8 cellular contexts compared by ENCODE assay signal in the genomic region with DNA sequence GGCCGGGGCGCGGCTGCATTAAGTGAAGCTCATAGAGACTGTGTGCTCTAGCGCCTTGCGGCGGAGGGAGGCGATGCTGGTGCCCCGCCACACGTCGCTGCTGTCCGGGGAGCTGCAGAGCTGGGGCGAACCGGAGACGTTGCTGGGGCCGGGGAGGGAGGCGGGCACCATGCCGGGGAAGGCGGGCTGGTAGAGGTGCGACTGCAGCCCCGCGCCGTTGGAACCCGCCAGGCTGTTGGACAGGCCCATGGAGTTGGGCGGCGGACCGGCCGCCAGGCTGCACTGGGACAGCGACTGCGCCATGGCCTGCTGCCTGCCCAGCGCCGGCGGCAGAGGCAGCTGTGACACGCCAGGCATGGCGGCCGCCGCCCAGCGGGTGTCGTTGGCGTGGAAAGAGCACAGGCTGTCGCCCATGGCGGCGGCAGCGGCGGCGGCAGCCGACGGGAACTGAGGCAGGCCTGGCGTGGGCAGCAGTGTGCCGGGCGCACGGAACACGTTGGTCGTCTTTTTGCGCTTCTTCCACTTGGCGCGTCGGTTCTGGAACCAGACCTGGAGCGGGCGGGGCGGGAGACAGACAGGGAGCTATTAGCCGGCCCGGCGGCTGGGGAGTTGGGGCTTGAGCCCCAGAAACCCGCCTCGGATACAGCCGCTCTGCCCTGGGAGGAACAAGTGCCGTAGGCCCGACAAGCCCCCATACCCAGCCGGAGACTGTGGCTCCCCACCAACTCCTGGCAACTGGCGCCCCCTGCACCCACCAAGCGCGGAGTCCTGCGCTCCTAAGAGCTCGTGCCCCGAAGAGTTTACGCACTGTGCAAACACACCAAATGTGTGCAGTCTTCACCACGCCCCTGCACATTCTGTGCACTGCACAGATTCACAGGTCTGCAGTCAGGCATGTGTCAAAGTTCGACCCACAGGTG. TPM values are rescaled to one million over a fixed set of nuclear protein-coding genes. Genes with fewer than 3 reads are reported as not detected.
DNase-seq lines count a peak whose midpoint lies in the region; ATAC-seq, FAIRE-seq and TF ChIP-seq lines count a peak whose summit lies in the region.

No MANE protein-coding gene starts in this region.

- H3K27me3 Mint-ChIP-seq in T-cell (peaks cover 55 to 74% of the 10 kb centered on the region in 2 donors), nephron (ENCODE audit: low read depth) (peaks cover 98% of the 10 kb centered on the region)

- no peak for FAIRE-seq in endothelial cell of umbilical vein (lab: Jason Lieb, UNC)

- peak; percentile 60 to 77 (median 65) for ATAC-seq in T-cell (replicated peaks in 1 of 4)

- H3K9me1 ChIP-seq in endothelial cell of umbilical vein (replicated peaks; ENCODE audit: control insufficient read depth, extremely low read depth, insufficient read depth, low read length), result no peaks in the 10 kb centered on the region

- CTCF ChIA-PET in A673 (lab: Charles Lee), result no interaction called here
- CTCF ChIA-PET in HEK293T (lab: Yijun Ruan, JAX), result interaction anchor here (0.6 to 1.9 kb wide), 6 partner anchors 9 to 369 kb away, joined by 3 to 7 read pairs (median 4); no protein-coding TSS in a partner anchor
- CTCF ChIA-PET in T-cell (lab: Charles Lee), result no interaction called here
- CTCF ChIA-PET in endothelial cell of umbilical vein (lab: Charles Lee), result interaction anchor here (1.0 to 1.4 kb wide), 2 partner anchors 13 to 40 kb away, joined by 3 read pairs; no protein-coding TSS in a partner anchor

- H3K27ac Mint-ChIP-seq in T-cell, result no peak overlapping the region
- H3K27ac Mint-ChIP-seq in nephron, result no peak overlapping the region

- BruUV-seq in A673 (replicated peaks; lab: Mats Ljungman, UMichigan), result no TSS peak
- BruUV-seq in endothelial cell of umbilical vein (replicated peaks; lab: Mats Ljungman, UMichigan), result no TSS peak

- H3K27me3 ChIP-seq in A673 (replicated peaks; ENCODE audit: insufficient read depth, low read depth, low read length, poor library complexity) (peaks cover 99% of the 10 kb centered on the region), endothelial cell of umbilical vein (ENCODE audit: control insufficient read depth in 2 of 2, insufficient read depth in 2 of 2, low read length in 2 of 2) (peaks cover 61 to 100% of the 10 kb centered on the region in 2 experiments)

- H3K36me3 Mint-ChIP-seq in T-cell (peaks cover 7% of the 10 kb centered on the region), nephron (ENCODE audit: low read depth) (no peaks in the 10 kb centered on the region)

- TF ChIP-seq CTCF in A673 (conservative IDR thresholded peaks at IDR 0.05; ENCODE audit: low read depth, low read length) (peak; percentile 38; the same call in 1 of the 2 replicates), GM12873 (IDR thresholded peaks at IDR 0.05; ENCODE audit: insufficient read depth, low read depth, low read length, missing control alignments) (peak; percentile 42), endothelial cell of umbilical vein (IDR thresholded peaks at IDR 0.05; ENCODE audit: extremely low read depth in 1 of 2, insufficient read depth in 1 of 2, low read depth in 1 of 2, low read length in 2 of 2) (peak in 1 of 2 donors; percentile 6), nephron (IDR thresholded peaks at IDR 0.05; ENCODE audit: unreplicated experiment in 3 of 3) (peak; percentile 11 to 30 (median 24))

- peak overlapping the region; percentile 37 to 86 (median 71) for H3K4me3 Mint-ChIP-seq in T-cell
- peak overlapping the region; percentile 75 to 80 (median 77) for H3K4me3 Mint-ChIP-seq in nephron

- no peak overlapping the region for H3K27ac ChIP-seq in A673 (ENCODE audit: low read depth, low read length, poor library complexity, severe bottlenecking)
- H3K27ac ChIP-seq in endothelial cell of umbilical vein (ENCODE audit: insufficient read depth, low read depth, low read length), result no peak overlapping the region

- intact Hi-C loops in A673 (cut with micrococcal nuclease; ENCODE audit: unreplicated experiment), result loop anchor here (10.0 kb wide), 1 partner anchor 324 kb away; no protein-coding TSS in a partner anchor
- intact Hi-C loops in endothelial cell of umbilical vein (cut with micrococcal nuclease), result loop anchor here (2.0 to 10.0 kb wide), 3 partner anchors 14 to 766 kb away; no protein-coding TSS in a partner anchor

- H3K4me2 ChIP-seq in endothelial cell of umbilical vein (ENCODE audit: insufficient read depth, low read length), result peak overlapping the region; percentile 40

- DNase-seq in A673 (ENCODE audit: low spot score) (peak; percentile 69), HEK293T (ENCODE audit: extremely low spot score) (peak; percentile 77), M059J (ENCODE audit: low read depth) (peak; percentile 61), T-cell (peak in 12 of 34 experiments; percentile 11 to 39 (median 22)), endothelial cell of umbilical vein (ENCODE audit: low read depth, low spot score) (no peak), activated gamma-delta T cell (lab: John Stamatoyannopoulos, UW) (no peak)

- dilution Hi-C loops in endothelial cell of umbilical vein (cut with MboI; ENCODE audit: extremely low pct_ligation_motif_present, low sequenced_read_pairs), result no loop called here

- H3K9me3 ChIP-seq in A673 (ENCODE audit: low read depth, low read length, poor library complexity, severe bottlenecking) (no peaks in the 10 kb centered on the region), endothelial cell of umbilical vein (replicated peaks; ENCODE audit: control insufficient read depth, insufficient read depth, low read length) (no peaks in the 10 kb centered on the region)

- no peak for TF ChIP-seq POLR2A in endothelial cell of umbilical vein (IDR thresholded peaks at IDR 0.05; ENCODE audit: low read depth, low read length)

- no peak overlapping the region for H3K9ac ChIP-seq in endothelial cell of umbilical vein (replicated peaks; ENCODE audit: extremely low read depth, insufficient read depth, low read length)

- peaks cover 3% of the 10 kb centered on the region for H3K4me1 ChIP-seq in A673 (ENCODE audit: insufficient read depth, low read length, poor library complexity, severe bottlenecking)
- peaks cover 5% of the 10 kb centered on the region for H3K4me1 ChIP-seq in endothelial cell of umbilical vein (ENCODE audit: control insufficient read depth, extremely low read depth, insufficient read depth, low read length)

- no peaks in the 10 kb centered on the region for H3K79me2 ChIP-seq in endothelial cell of umbilical vein (ENCODE audit: control insufficient read depth, insufficient read depth, low read length)

- H3K9me3 Mint-ChIP-seq in T-cell (peaks cover 1 to 19% (median 4%) of the 10 kb centered on the region in 3 donors), nephron (peaks cover 2% of the 10 kb centered on the region)

- POLR2A ChIA-PET in A673 (lab: Charles Lee; ENCODE audit: low non-redundant PET) (no interaction called here), HEK293T (lab: Yijun Ruan, JAX) (interaction anchor here (0.5 to 2.4 kb wide), 14 partner anchors 8 to 386 kb away, joined by 3 to 15 read pairs (median 4); partner anchors contain the start of gene WDR41), T-cell (lab: Charles Lee) (no interaction called here), endothelial cell of umbilical vein (lab: Charles Lee) (no interaction called here)

- H3K36me3 ChIP-seq in A673 (ENCODE audit: insufficient read depth, low read length, poor library complexity, severe bottlenecking) (no peaks in the 10 kb centered on the region), endothelial cell of umbilical vein (ENCODE audit: control insufficient read depth in 2 of 2, extremely low read depth in 1 of 2, insufficient read depth in 2 of 2, low read length in 2 of 2) (no peaks in the 10 kb centered on the region)

- H3K4me1 Mint-ChIP-seq in T-cell (peaks cover 24 to 30% (median 29%) of the 10 kb centered on the region in 3 donors), nephron (peaks cover 18% of the 10 kb centered on the region)

- no peaks in the 10 kb centered on the region for H4K20me1 ChIP-seq in endothelial cell of umbilical vein (replicated peaks; ENCODE audit: control insufficient read depth, extremely low read depth, insufficient read depth, low read length)

- H2AFZ ChIP-seq in endothelial cell of umbilical vein (ENCODE audit: low read depth, low read length), result peak overlapping the region; percentile 46

- H3K4me3 ChIP-seq in A673 (ENCODE audit: low read depth, low read length, poor library complexity, severe bottlenecking) (peak overlapping the region; percentile 47), endothelial cell of umbilical vein (replicated peaks in 1 of 3; ENCODE audit: insufficient read depth in 1 of 3, low read depth in 1 of 3, low read length in 3 of 3) (peak overlapping the region in 1 of 3 experiments; percentile 14)

TF ChIP-seq in HEK293T, 16 proteins besides CTCF, POLR2A, EP300 and RAD21:
- peak; percentile 36; the same call in 1 of the 2 replicates for TF ChIP-seq L3MBTL2 (conservative IDR thresholded peaks at IDR 0.05)
- no peak for TF ChIP-seq ZNF384 (IDR thresholded peaks at IDR 0.05)
- no peak for TF ChIP-seq SUZ12 (IDR thresholded peaks at IDR 0.05)

TF ChIP-seq in endothelial cell of umbilical vein, 7 proteins besides CTCF, POLR2A, EP300 and RAD21:
- no peak for TF ChIP-seq GATA2 (IDR thresholded peaks at IDR 0.05; ENCODE audit: insufficient read depth, insufficient read length, low read depth, low read length)
- peak; percentile 88 for TF ChIP-seq EZH2 (IDR thresholded peaks at IDR 0.05; ENCODE audit: borderline replicate concordance, low read depth, low read length, severe bottlenecking)

RNA-seq across cellular contexts. Expression of gene OTP, which starts 8.0 kb away (rescaled TPM):
- total RNA-seq in A673 (2021), result not detected in 2 replicates
- total RNA-seq in M059J (2014; rRNA removed; shearing (Covaris generic)), result not detected in 2 replicates
- not detected for total RNA-seq in T-cell
- total RNA-seq in endothelial cell of umbilical vein, result not detected in 2 replicates
- polyA plus RNA-seq in endothelial cell of umbilical vein, result not detected in 2 replicates
- not detected in 2 replicates for polyA plus RNA-seq in endothelial cell of umbilical vein (2011; cell fraction: cytosol; rRNA removed)
- not detected in 2 replicates for polyA plus RNA-seq in endothelial cell of umbilical vein (2011; cell fraction: nucleus; rRNA removed)
- not detected in 2 replicates for polyA plus RNA-seq in endothelial cell of umbilical vein (2012)
- not detected in 2 replicates for polyA minus RNA-seq in endothelial cell of umbilical vein
- not detected for polyA minus RNA-seq in endothelial cell of umbilical vein (2011; cell fraction: cytosol; rRNA and poly(A)+ RNA removed)
- polyA minus RNA-seq in endothelial cell of umbilical vein (2011; cell fraction: nucleus; rRNA and poly(A)+ RNA removed), result not detected in 2 replicates

Comparison
In these comparisons a context has a peak if more than half of its experiments do, and no peak if none do; other contexts are left out.
1. DNase-seq: peak in A673 (single experiment), HEK293T (single experiment) and M059J (single experiment); none in endothelial cell of umbilical vein (single experiment) and activated gamma-delta T cell (single experiment).
2. CTCF ChIA-PET loops: an anchor here in HEK293T (0.6 to 1.9 kb wide) and endothelial cell of umbilical vein (1.0 to 1.4 kb wide); none called in A673 and T-cell.